19 cellular contexts compared by ENCODE assay signal in genomic region chr3:136457793-136458192, GRCh38.
DNase-seq lines count a peak whose midpoint lies in the region; ATAC-seq, FAIRE-seq and TF ChIP-seq lines count a peak whose summit lies in the region.
"Had no signal": no experiment of that assay in that cellular context is flagged by ENCODE, and none has a peak within 500 bp of the region (broad histone marks: within the 10 kb centered on the region; RNA-seq: fewer than 3 reads in every experiment).

No MANE protein-coding gene starts in this region.

- H3K9me3 ChIP-seq in BLaER1 treated with 17β-estradiol and CSF1 and Interleukin-3, amounts not matched to agents 10 nM and 100 nM (replicated peaks in 1 of 11) = peaks cover 65 to 85% (median 75%) of the 10 kb centered on the region in 11 experiments
- H3K9me3 ChIP-seq in K562 (replicated peaks; ENCODE audit: control insufficient read depth, insufficient read depth, low read depth, low read length) (peaks cover 7% of the 10 kb centered on the region; the same call in 1 of the 2 replicates), H1 (ENCODE audit: insufficient read depth in 2 of 2, low read depth in 1 of 2, low read length in 1 of 2) (peaks cover 17 to 21% of the 10 kb centered on the region in 2 experiments), Caco-2 (peaks cover 21% of the 10 kb centered on the region)

- H2BK120ac ChIP-seq in H1 (replicated peaks; ENCODE audit: low read depth, low read length) = no peak overlapping the region

- no peak overlapping the region for H2BK5ac ChIP-seq in H1 (ENCODE audit: low read depth, low read length)

- FAIRE-seq in K562 (lab: Jason Lieb, UNC) = no peak
- FAIRE-seq in H1 (lab: Jason Lieb, UNC) = no peak
- FAIRE-seq: GM12891, GM18507 had no signal

- H3K4ac ChIP-seq in H1 (replicated peaks; ENCODE audit: insufficient read length, low read depth, low read length) = no peak overlapping the region

- H3K23me2 ChIP-seq in H1 (ENCODE audit: low read depth, low read length) = no peaks in the 10 kb centered on the region

- no peak overlapping the region for H4K5ac ChIP-seq in H1 (ENCODE audit: insufficient read length, low read depth, low read length)

- H4K91ac ChIP-seq in H1 (replicated peaks; ENCODE audit: insufficient read length, low read length) = no peak overlapping the region

- H3K4me3 ChIP-seq in BLaER1 treated with 17β-estradiol and CSF1 and Interleukin-3, amounts not matched to agents 10 nM and 100 nM = peak overlapping the region in 6 of 10 experiments; percentile 5 to 42 (median 32); a peak in 7 of 20 replicates
- H3K4me3 ChIP-seq in K562 (no peak overlapping the region), H1 (ENCODE audit: extremely low read depth in 1 of 4, insufficient read depth in 2 of 4, low read depth in 3 of 4, low read length in 4 of 4) (no peak overlapping the region), Caco-2 (ENCODE audit: low read depth, low read length) (no peak overlapping the region)

- H3K4me1 ChIP-seq in BLaER1 treated with 17β-estradiol and CSF1 and Interleukin-3, amounts not matched to agents 10 nM and 100 nM = no peaks in the 10 kb centered on the region
- H3K4me1 ChIP-seq in K562 (replicated peaks in 1 of 2; ENCODE audit: control insufficient read depth in 2 of 2, insufficient read depth in 2 of 2, low read length in 2 of 2) (no peaks in the 10 kb centered on the region), H1 (replicated peaks in 1 of 4; ENCODE audit: control insufficient read depth in 3 of 4, insufficient read depth in 4 of 4, low read length in 3 of 4) (no peaks in the 10 kb centered on the region), Caco-2 (no peaks in the 10 kb centered on the region)
- H3K4me1 ChIP-seq: BLaER1 had no signal

- intact Hi-C loops in K562 (cut with micrococcal nuclease) = no loop called here
- intact Hi-C loops in Caco-2 (cut with micrococcal nuclease; ENCODE audit: unreplicated experiment) = no loop called here

- H3K79me2 ChIP-seq in K562 (ENCODE audit: control insufficient read depth, insufficient read depth, low read length) (no peaks in the 10 kb centered on the region), H1 (ENCODE audit: control insufficient read depth in 1 of 2, insufficient read depth in 2 of 2, low read length in 2 of 2) (no peaks in the 10 kb centered on the region)

- H3K4me3 Mint-ChIP-seq in natural killer cell treated with Interleukin-12 subunit alpha and Interleukin-12 subunit beta and Interleukin-15 and Interleukin-18, amount 100 ng/mL, for 72 hours = no peak overlapping the region
- no peak overlapping the region for H3K4me3 Mint-ChIP-seq in Caco-2 (ENCODE audit: unreplicated experiment)
- H3K4me3 Mint-ChIP-seq: B cell; CD14-positive monocyte; CD4-positive, alpha-beta T cell; CD8-positive, alpha-beta memory T cell had no signal

- no peak overlapping the region for H2BK15ac ChIP-seq in H1 (ENCODE audit: low read length)

- H3K27ac Mint-ChIP-seq in natural killer cell treated with Interleukin-12 subunit alpha and Interleukin-12 subunit beta and Interleukin-15 and Interleukin-18, amount 100 ng/mL, for 72 hours = no peak overlapping the region
- H3K27ac Mint-ChIP-seq in Caco-2 (ENCODE audit: unreplicated experiment) = no peak overlapping the region
- H3K27ac Mint-ChIP-seq: B cell; CD14-positive monocyte; CD4-positive, alpha-beta T cell had no signal

- TF ChIP-seq CTCF in K562 (IDR thresholded peaks at IDR 0.05 in 2 of 3, conservative IDR thresholded peaks at IDR 0.05 in 1 of 3; ENCODE audit: insufficient read depth in 2 of 3, low read depth in 1 of 3, low read length in 3 of 3) (no peak), H1 (IDR thresholded peaks at IDR 0.05; ENCODE audit: control extremely low read depth in 1 of 3, insufficient read depth in 1 of 3, low read depth in 1 of 3, low read length in 3 of 3) (no peak), Caco-2 (IDR thresholded peaks at IDR 0.05; ENCODE audit: insufficient read depth in 1 of 2, low read depth in 1 of 2, low read length in 1 of 2, severe bottlenecking in 1 of 2, unreplicated experiment in 1 of 2) (no peak)

- in situ Hi-C loops in K562 (cut with MboI) = no loop called here

- no peak overlapping the region for H3K4me2 ChIP-seq in BLaER1 treated with 17β-estradiol and CSF1 and Interleukin-3, amounts not matched to agents 10 nM and 100 nM
- no peak overlapping the region for H3K4me2 ChIP-seq in K562 (ENCODE audit: insufficient read depth, low read length)
- H3K4me2 ChIP-seq in H1 (ENCODE audit: insufficient read depth in 1 of 2, low read depth in 2 of 2, low read length in 2 of 2) = no peak overlapping the region
- H3K4me2 ChIP-seq: BLaER1 had no signal

- TF ChIP-seq EP300 in K562 (IDR thresholded peaks at IDR 0.05; ENCODE audit: low read length) (no peak), H1 (IDR thresholded peaks at IDR 0.05; ENCODE audit: borderline replicate concordance in 1 of 2, low read depth in 2 of 2, low read length in 2 of 2) (no peak)

- H3K9me1 ChIP-seq in K562 (ENCODE audit: control insufficient read depth, insufficient read depth, low read length) = no peaks in the 10 kb centered on the region

- no peaks in the 10 kb centered on the region for H4K20me1 ChIP-seq in BLaER1 treated with 17β-estradiol and CSF1 and Interleukin-3, amounts not matched to agents 10 nM and 100 nM
- no peaks in the 10 kb centered on the region for H4K20me1 ChIP-seq in K562 (replicated peaks; ENCODE audit: control insufficient read depth, insufficient read depth, low read length)
- H4K20me1 ChIP-seq in H1 (replicated peaks in 1 of 2; ENCODE audit: control insufficient read depth in 1 of 2, insufficient read depth in 2 of 2, low read length in 2 of 2) = no peaks in the 10 kb centered on the region
- H4K20me1 ChIP-seq: BLaER1 had no signal

- H3K79me1 ChIP-seq in H1 (ENCODE audit: low read depth, low read length) = no peaks in the 10 kb centered on the region

- CTCF ChIA-PET in K562 (lab: Yijun Ruan, JAX; ENCODE audit: low intra/inter-chr PET ratio) (no interaction called here), H1 (lab: Charles Lee; ENCODE audit: partially characterized antibody) (no interaction called here), Caco-2 (lab: Charles Lee) (no interaction called here)

- H3K23ac ChIP-seq in H1 (ENCODE audit: insufficient read length) = no peak overlapping the region

- POLR2A ChIA-PET in K562 (lab: Yijun Ruan, JAX) (no interaction called here), H1 (lab: Charles Lee; ENCODE audit: partially characterized antibody) (no interaction called here), Caco-2 (lab: Charles Lee) (no interaction called here)

- TF ChIP-seq RAD21 in K562 (CRISPR knock-in tag; conservative IDR thresholded peaks at IDR 0.05 in 1 of 2, IDR thresholded peaks at IDR 0.05 in 1 of 2) = no peak
- no peak for TF ChIP-seq RAD21 in H1 (IDR thresholded peaks at IDR 0.05 in 1 of 2, conservative IDR thresholded peaks at IDR 0.05 in 1 of 2; ENCODE audit: low read depth in 2 of 2, low read length in 2 of 2)

- no TSS peak for BruUV-seq in K562 (replicated peaks; lab: Mats Ljungman, UMichigan)
- BruUV-seq in Caco-2 (replicated peaks; lab: Mats Ljungman, UMichigan) = no TSS peak

- peaks cover 16% of the 10 kb centered on the region for H3K9me3 Mint-ChIP-seq in natural killer cell treated with Interleukin-12 subunit alpha and Interleukin-12 subunit beta and Interleukin-15 and Interleukin-18, amount 100 ng/mL, for 72 hours
- peaks cover 40% of the 10 kb centered on the region for H3K9me3 Mint-ChIP-seq in Caco-2 (ENCODE audit: unreplicated experiment)

- no peak overlapping the region for H3K27ac ChIP-seq in BLaER1 treated with 17β-estradiol and CSF1 and Interleukin-3, amounts not matched to agents 10 nM and 100 nM
- H3K27ac ChIP-seq in K562 (ENCODE audit: extremely low read depth, low read depth, low read length) (no peak overlapping the region), H1 (ENCODE audit: low read depth, low read length) (no peak overlapping the region)
- H3K27ac ChIP-seq: BLaER1 had no signal

- no peak overlapping the region for H3K18ac ChIP-seq in H1 (ENCODE audit: extremely low read depth, low read length)

- H2AK5ac ChIP-seq in H1 (ENCODE audit: low read depth, low read length) = no peak overlapping the region

- no peak overlapping the region for H2BK20ac ChIP-seq in H1 (ENCODE audit: low read length)

- no peaks in the 10 kb centered on the region; a peak in 1 of 22 replicates for H3K27me3 ChIP-seq in BLaER1 treated with 17β-estradiol and CSF1 and Interleukin-3, amounts not matched to agents 10 nM and 100 nM
- H3K27me3 ChIP-seq in K562 (ENCODE audit: control insufficient read depth in 2 of 2, insufficient read depth in 2 of 2, low read length in 2 of 2) (no peaks in the 10 kb centered on the region), H1 (replicated peaks in 1 of 4; ENCODE audit: control insufficient read depth in 3 of 4, extremely low read depth in 1 of 4, insufficient read depth in 3 of 4, low read length in 3 of 4) (no peaks in the 10 kb centered on the region), Caco-2 (replicated peaks; ENCODE audit: control insufficient read depth, insufficient read depth, low read length) (no peaks in the 10 kb centered on the region)
- H3K27me3 ChIP-seq: BLaER1 had no signal

- no peak for TF ChIP-seq POLR2A in K562 (conservative IDR thresholded peaks at IDR 0.05)
- no peak for TF ChIP-seq POLR2A in H1 (IDR thresholded peaks at IDR 0.05; ENCODE audit: control extremely low read depth in 1 of 2, low read depth in 2 of 2, low read length in 2 of 2)

- H2BK12ac ChIP-seq in H1 (ENCODE audit: low read depth, low read length) = no peak overlapping the region

- DNase-seq in K562 (ENCODE audit: extremely low read depth in 1 of 4, low spot score in 3 of 4) (no peak), H1 (ENCODE audit: low read depth in 1 of 2, low spot score in 2 of 2) (no peak), SKM-1 (lab: John Stamatoyannopoulos, UW; ENCODE audit: unreplicated experiment) (no peak), Caco-2 (no peak)
- DNase-seq in natural killer cell treated with Interleukin-12 subunit alpha and Interleukin-12 subunit beta and Interleukin-15 and Interleukin-18, amount 100 ng/mL, for 72 hours (ENCODE audit: low spot score) = no peak
- DNase-seq: Calu3; CD4-positive, alpha-beta T cell; CD8-positive, alpha-beta memory T cell; DMS79 treated with DMSO at 0.1 percent for 48 hours; GF-D8; GOT3; H7; HCEC 1CT had no signal

- peaks cover 74% of the 10 kb centered on the region for H3K36me3 Mint-ChIP-seq in natural killer cell treated with Interleukin-12 subunit alpha and Interleukin-12 subunit beta and Interleukin-15 and Interleukin-18, amount 100 ng/mL, for 72 hours
- peaks cover 57% of the 10 kb centered on the region for H3K36me3 Mint-ChIP-seq in Caco-2 (ENCODE audit: insufficient read depth, unreplicated experiment)

- peaks cover 84 to 99% (median 91%) of the 10 kb centered on the region in 11 experiments for H3K36me3 ChIP-seq in BLaER1 treated with 17β-estradiol and CSF1 and Interleukin-3, amounts not matched to agents 10 nM and 100 nM
- H3K36me3 ChIP-seq in K562 (ENCODE audit: control insufficient read depth, insufficient read depth, low read length) (no peaks in the 10 kb centered on the region), H1 (ENCODE audit: control insufficient read depth in 2 of 4, insufficient read depth in 4 of 4, low read length in 3 of 4) (peaks cover 0 to 9% (median 4%) of the 10 kb centered on the region in 4 experiments; a peak in 3 of 8 replicates), Caco-2 (ENCODE audit: control insufficient read depth, insufficient read depth, low read length) (no peaks in the 10 kb centered on the region; the same call in 1 of the 2 replicates)

- no peak overlapping the region for H3K56ac ChIP-seq in H1 (replicated peaks; ENCODE audit: insufficient read length, low read depth, low read length)

- WGBS in K562 (ENCODE audit: insufficient coverage, low coverage, missing lambda C conversion rate) = 100% methylated on average over 1 of the region's 2 CpGs
- 97% methylated on average over 2 of the region's 2 CpGs; no CpG with 5 or more reads in 1 of the 2 experiments for WGBS in H1 (ENCODE audit: extremely low coverage in 1 of 2, insufficient coverage in 1 of 2, insufficient read length in 1 of 2, insufficient replicate concordance in 2 of 2, low coverage in 1 of 2, low lambda C conversion rate in 2 of 2, missing lambda C conversion rate in 1 of 2), 2 experiments

- H3K4me1 Mint-ChIP-seq in natural killer cell treated with Interleukin-12 subunit alpha and Interleukin-12 subunit beta and Interleukin-15 and Interleukin-18, amount 100 ng/mL, for 72 hours (ENCODE audit: low read depth in 2 of 2) = peaks cover 0 to 10% of the 10 kb centered on the region in 2 donors
- no peaks in the 10 kb centered on the region for H3K4me1 Mint-ChIP-seq in Caco-2 (ENCODE audit: low read depth, unreplicated experiment)
- H3K4me1 Mint-ChIP-seq: B cell, CD14-positive monocyte had no signal

- no peaks in the 10 kb centered on the region for H3K27me3 Mint-ChIP-seq in natural killer cell treated with Interleukin-12 subunit alpha and Interleukin-12 subunit beta and Interleukin-15 and Interleukin-18, amount 100 ng/mL, for 72 hours
- H3K27me3 Mint-ChIP-seq in Caco-2 (ENCODE audit: insufficient read depth, unreplicated experiment) = no peaks in the 10 kb centered on the region
- H3K27me3 Mint-ChIP-seq: B cell; CD4-positive, alpha-beta T cell; CD8-positive, alpha-beta memory T cell had no signal

- no peak overlapping the region for H3K14ac ChIP-seq in H1 (ENCODE audit: insufficient read length)

- H2AFZ ChIP-seq in K562 (ENCODE audit: low read depth, low read length) (no peak overlapping the region), H1 (ENCODE audit: low read length) (no peak overlapping the region)

- H3K9ac ChIP-seq in BLaER1 treated with 17β-estradiol and CSF1 and Interleukin-3, amounts not matched to agents 10 nM and 100 nM = no peak overlapping the region
- H3K9ac ChIP-seq in K562 (ENCODE audit: insufficient read depth in 1 of 2, low read depth in 2 of 2, low read length in 2 of 2) (no peak overlapping the region), H1 (replicated peaks in 1 of 4; ENCODE audit: extremely low read depth in 1 of 4, low read depth in 3 of 4, low read length in 3 of 4) (no peak overlapping the region)
- H3K9ac ChIP-seq: BLaER1 had no signal

- no peak for ATAC-seq in K562
- ATAC-seq in natural killer cell treated with Interleukin-12 subunit alpha and Interleukin-12 subunit beta and Interleukin-15 and Interleukin-18, amount 100 ng/mL, for 72 hours = no peak

- no peak overlapping the region for H4K8ac ChIP-seq in H1 (ENCODE audit: extremely low read depth, insufficient read depth, low read length)

Comparison
In these comparisons a context has a peak if more than half of its experiments do, and no peak if none do; other contexts are left out.
1. H3K4me3 ChIP-seq: peak in BLaER1 treated with 17β-estradiol and CSF1 and Interleukin-3, amounts not matched to agents 10 nM and 100 nM (6 of 10); none in K562 (single experiment), H1 (0 of 4) and Caco-2 (single experiment).